In the genomic region with DNA sequence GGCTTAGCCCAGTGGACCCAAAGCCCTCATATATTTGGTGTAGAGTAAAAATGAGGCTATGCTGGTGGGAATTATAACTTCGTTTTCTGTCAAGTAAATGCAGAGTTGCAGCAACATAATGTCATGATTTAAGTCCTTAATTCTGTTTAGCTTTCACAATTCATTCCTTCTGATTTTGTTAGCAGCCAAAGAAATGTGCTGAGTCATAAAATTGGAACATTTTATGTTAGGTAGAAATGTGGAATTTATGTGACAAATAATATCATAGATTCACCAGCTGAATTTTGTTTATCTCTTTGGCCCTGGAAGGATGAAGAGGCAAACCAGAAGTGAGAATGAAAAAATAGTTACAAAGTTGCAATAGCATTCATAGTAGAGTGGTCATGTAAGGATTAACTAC, we compare ENCODE assay signal across 21 cellular contexts.
"Had no signal": no experiment of that assay in that cellular context is flagged by ENCODE, and none has a peak within 500 bp of the region (broad histone marks: within the 10 kb centered on the region; RNA-seq: fewer than 3 reads in every experiment).

No MANE protein-coding gene starts in this region.

- H3K4me3 ChIP-seq: tibial artery, uterus had no signal

- ATAC-seq: activated T-helper 17 cell treated with anti-CD3 and anti-CD28 coated beads, Interleukin-2, amount 50 U/mL, for 72 hours; esophagus mucosa; left ventricle myocardium superior; stimulated activated naive CD8-positive, alpha-beta T cell treated with anti-CD3 and anti-CD28 coated beads, Interleukin-15, Interleukin-2, amounts not matched to agents 100 U/mL and 50 U/mL, for 24 hours had no signal

- H3K36me3 ChIP-seq: tibial artery, uterus had no signal

- H3K27ac ChIP-seq: tibial artery, uterus had no signal

- H3K4me1 ChIP-seq: tibial artery, uterus had no signal

- DNase-seq: activated CD4-positive, alpha-beta memory T cell treated with anti-CD3 and anti-CD28 coated beads, Interleukin-2, amount 10 ng/mL, durations not matched to agents 7 days and 5 days; activated CD4-positive, alpha-beta T cell treated with anti-CD3 and anti-CD28 coated beads for 48 hours; activated CD4-positive, CD25-positive, alpha-beta regulatory T cell; activated naive CD4-positive, alpha-beta T cell; activated naive CD8-positive, alpha-beta T cell treated with anti-CD3 and anti-CD28 coated beads for 36 hours; activated T-cell treated with anti-CD3 and anti-CD28 coated beads, Interleukin-2, amount 50 U/mL, for 1 hour; cortex of kidney; effector CD4-positive, alpha-beta T cell; head of caudate nucleus; kidney glomerular epithelial cell; left ventricle myocardium superior; naive B cell; retina; stimulated activated naive CD8-positive, alpha-beta T cell treated with anti-CD3 and anti-CD28 coated beads, Interleukin-15, Interleukin-2, amounts not matched to agents 100 U/mL and 50 U/mL, for 24 hours; substantia nigra; T-helper 1 cell; T-helper 9 cell; tibial artery; uterus had no signal

- H3K27me3 ChIP-seq: tibial artery, uterus had no signal

- H3K9me3 ChIP-seq: tibial artery, uterus had no signal
